ENCODE assay signal across 8 cellular contexts in genomic region chrX:46758956-46759644, GRCh38. TPM values are rescaled to one million over a fixed set of nuclear protein-coding genes. Genes with fewer than 3 reads are reported as not detected.
DNase-seq lines count a peak whose midpoint lies in the region; TF ChIP-seq lines count a peak whose summit lies in the region.

Gene SLC9A7, minus strand, starts transcription at chrX:46759118. Its CDS starts 89 bp downstream, at chrX:46759029.

- H3K9me3 ChIP-seq in SK-N-MC (ENCODE audit: low read depth, low read length): no peaks in the 10 kb centered on the region
- no peaks in the 10 kb centered on the region for H3K9me3 ChIP-seq in ovary
- peaks cover 0 to 12% (median 5%) of the 10 kb centered on the region in 3 donors for H3K9me3 ChIP-seq in tibial artery

- intact Hi-C loops in ovary (cut with DNase I): loop anchor here (2.0 to 10.0 kb wide), 3 partner anchors 38 to 276 kb away; no protein-coding TSS in a partner anchor
- intact Hi-C loops in tibial artery (cut with DNase I; ENCODE audit: low total_unique reads): loop anchor here (5.0 kb wide), 2 partner anchors 268 to 333 kb away; no protein-coding TSS in a partner anchor

- H3K4me3 ChIP-seq in H7 (ENCODE audit: insufficient read depth, low read depth, low read length): peak within 1 kb of the TSS; percentile 79
- H3K4me3 ChIP-seq in SK-N-MC: peak within 1 kb of the TSS; percentile 79
- H3K4me3 ChIP-seq in ovary: peak within 1 kb of the TSS; percentile 38
- H3K4me3 ChIP-seq in tibial artery: peak within 1 kb of the TSS; percentile 51 to 60

- H3K4me1 ChIP-seq in ovary (ENCODE audit: insufficient read depth): peaks cover 3% of the 10 kb centered on the region
- H3K4me1 ChIP-seq in tibial artery: peaks cover 0 to 8% (median 3%) of the 10 kb centered on the region in 4 donors

- no peak within 1 kb of the TSS for H3K9ac ChIP-seq in SK-N-MC (ENCODE audit: insufficient read length)

- no peak for TF ChIP-seq POLR2A in ovary (IDR thresholded peaks at IDR 0.05)

- DNase-seq in GM03348 (ENCODE audit: low spot score): peak; percentile 79
- DNase-seq in H7: peak; percentile 79
- DNase-seq in M059J (ENCODE audit: low read depth): peak; percentile 84
- no peak for DNase-seq in SK-N-MC (ENCODE audit: low read depth, low spot score)
- DNase-seq in activated naive CD4-positive, alpha-beta T cell treated with Interleukin-2 at 50 U/mL for 16 hours: peak; percentile 83
- DNase-seq in glomerular visceral epithelial cell (ENCODE audit: extremely low spot score): peak; percentile 78
- DNase-seq in ovary: peak; percentile 72 to 88 (median 80)
- DNase-seq in tibial artery: peak; percentile 66 to 80

- no peak for TF ChIP-seq EP300 in ovary (IDR thresholded peaks at IDR 0.05)

- H3K36me3 ChIP-seq in H7 (replicated peaks; ENCODE audit: control insufficient read depth, insufficient read depth, low read length): no peaks in the 10 kb centered on the region
- H3K36me3 ChIP-seq in SK-N-MC (ENCODE audit: insufficient read depth, low read length): no peaks in the 10 kb centered on the region
- no peaks in the 10 kb centered on the region for H3K36me3 ChIP-seq in ovary
- no peaks in the 10 kb centered on the region for H3K36me3 ChIP-seq in tibial artery

- peak; percentile 54 to 95 (median 86) for TF ChIP-seq CTCF in ovary (IDR thresholded peaks at IDR 0.05)
- TF ChIP-seq CTCF in tibial artery (IDR thresholded peaks at IDR 0.05): peak; percentile 80 to 83

- no peaks in the 10 kb centered on the region for H3K27me3 ChIP-seq in H7 (ENCODE audit: control insufficient read depth, insufficient read depth, low read length)
- H3K27me3 ChIP-seq in ovary: no peaks in the 10 kb centered on the region
- no peaks in the 10 kb centered on the region for H3K27me3 ChIP-seq in tibial artery

- 19 to 41% (median 38%) methylated on average over 26 to 85 of the region's 85 CpGs for WGBS in ovary, 3 donors

- H3K27ac ChIP-seq in SK-N-MC (no peak within 1 kb of the TSS), ovary (peak within 1 kb of the TSS; percentile 49), tibial artery (peak within 1 kb of the TSS; percentile 22)

RNA-seq across cellular contexts. Expression of gene SLC9A7, which starts in this region (rescaled TPM):
- 31.1 and 38.6 TPM in 2 replicates for total RNA-seq in H7 (2014; rRNA removed; shearing (Covaris generic))
- total RNA-seq in M059J (2014; rRNA removed; shearing (Covaris generic)): 46.7 and 55.0 TPM in 2 replicates
- total RNA-seq in ovary: 10 to 100 TPM in 4 of 7 donors, 1 to 10 TPM in 3; 7.9 to 22.3 (median 10.8) TPM
- polyA plus RNA-seq in ovary: 1 to 10 TPM; 2.2 to 6.1 TPM
